ENCODE assay signal across 16 cellular contexts in genomic region chr12:57435288-57435687, GRCh38. TPM values are rescaled to one million over a fixed set of nuclear protein-coding genes. Genes with fewer than 3 reads are reported as not detected.
DNase-seq lines count a peak whose midpoint lies in the region; ATAC-seq and TF ChIP-seq lines count a peak whose summit lies in the region.
"Had no signal": no experiment of that assay in that cellular context is flagged by ENCODE, and none has a peak within 500 bp of the region (broad histone marks: within the 10 kb centered on the region; RNA-seq: fewer than 3 reads in every experiment).

No MANE protein-coding gene starts in this region.

- intact Hi-C loops in activated CD4-positive, alpha-beta T cell treated with anti-CD3 and anti-CD28 coated beads, Interleukin-2, amount 10 ng/mL, durations not matched to agents 24 days and 14 days (cut with micrococcal nuclease), result no loop called here
- intact Hi-C loops in Right ventricle myocardium superior (cut with DNase I), result no loop called here
- intact Hi-C loops in sigmoid colon (cut with DNase I), result no loop called here
- intact Hi-C loops in CD14-positive monocyte (cut with micrococcal nuclease), result no loop called here

- no peak overlapping the region for H2BK12ac ChIP-seq in neuronal stem cell (ENCODE audit: low read length)

- H3K23ac ChIP-seq in neuronal stem cell (ENCODE audit: low read depth, low read length, poor library complexity), result no peak overlapping the region

- H3K4me1 Mint-ChIP-seq in activated CD4-positive, alpha-beta T cell treated with anti-CD3 and anti-CD28 coated beads, Interleukin-2, amount 10 ng/mL, durations not matched to agents 24 days and 14 days, result peaks cover 16% of the 10 kb centered on the region
- H3K4me1 Mint-ChIP-seq in chondrocyte (ENCODE audit: low read depth) (peaks cover 10% of the 10 kb centered on the region), CD14-positive monocyte (peaks cover 13% of the 10 kb centered on the region)

- no peak overlapping the region for H2BK120ac ChIP-seq in neuronal stem cell (ENCODE audit: low read depth, low read length)

- H3K4me2 ChIP-seq in neuronal stem cell (ENCODE audit: insufficient read depth, low read length, poor library complexity, severe bottlenecking), result no peak overlapping the region

- H4K8ac ChIP-seq in neuronal stem cell (ENCODE audit: low read depth, low read length), result no peak overlapping the region

- DNase-seq in activated CD4-positive, alpha-beta T cell treated with anti-CD3 and anti-CD28 coated beads, Interleukin-2, amount 10 ng/mL, durations not matched to agents 24 days and 14 days, result no peak
- DNase-seq in activated CD4-positive, alpha-beta T cell treated with anti-CD3 and anti-CD28 coated beads for 1 hour, result no peak
- DNase-seq in NCI-H2171 (lab: John Stamatoyannopoulos, UW) (peak; percentile 70), chondrocyte (ENCODE audit: low spot score) (peak; percentile 28), neuronal stem cell (ENCODE audit: low spot score) (no peak), Right ventricle myocardium superior (no peak), sigmoid colon (no peak), CD14-positive monocyte (ENCODE audit: low spot score) (no peak)
- DNase-seq: activated CD4-positive, CD25-positive, alpha-beta regulatory T cell; COR-L47; effector CD8-positive, alpha-beta T cell; lower lobe of right lung; MG63; stimulated activated naive CD4-positive, alpha-beta T cell treated with Interleukin-2 at 50 U/mL for 16 hours had no signal

- H3K36me3 Mint-ChIP-seq in activated CD4-positive, alpha-beta T cell treated with anti-CD3 and anti-CD28 coated beads, Interleukin-2, amount 10 ng/mL, durations not matched to agents 24 days and 14 days (ENCODE audit: low read depth), result no peaks in the 10 kb centered on the region
- H3K36me3 Mint-ChIP-seq in chondrocyte (ENCODE audit: low read depth) (no peaks in the 10 kb centered on the region), CD14-positive monocyte (no peaks in the 10 kb centered on the region)

- H3K4me3 ChIP-seq in neuronal stem cell (ENCODE audit: low read length in 2 of 2) (no peak overlapping the region), sigmoid colon (no peak overlapping the region)
- H3K4me3 ChIP-seq: breast epithelium, lower lobe of right lung, MG63, skin epidermis had no signal

- WGBS in neuronal stem cell (ENCODE audit: extremely low coverage in 2 of 2, insufficient read length in 2 of 2, insufficient replicate concordance in 1 of 2), 2 donors, result no CpG with 5 or more reads among the region's 4 CpGs
- 52 to 73% methylated on average over 4 of the region's 4 CpGs for WGBS in sigmoid colon, 2 donors

- H3K27me3 Mint-ChIP-seq in activated CD4-positive, alpha-beta T cell treated with anti-CD3 and anti-CD28 coated beads, Interleukin-2, amount 10 ng/mL, durations not matched to agents 24 days and 14 days, result peaks cover 10% of the 10 kb centered on the region
- no peaks in the 10 kb centered on the region for H3K27me3 Mint-ChIP-seq in chondrocyte (ENCODE audit: low read depth)
- no peaks in the 10 kb centered on the region for H3K27me3 Mint-ChIP-seq in CD14-positive monocyte (ENCODE audit: low read depth in 3 of 3)

- no peaks in the 10 kb centered on the region for H3K27me3 ChIP-seq in neuronal stem cell (ENCODE audit: control insufficient read depth in 3 of 3, insufficient read depth in 3 of 3, low read depth in 1 of 3, low read length in 3 of 3)
- H3K27me3 ChIP-seq in sigmoid colon, result no peaks in the 10 kb centered on the region
- H3K27me3 ChIP-seq: breast epithelium, MG63 had no signal

- no peak overlapping the region for H3K14ac ChIP-seq in neuronal stem cell (ENCODE audit: low read length)

- H2AK5ac ChIP-seq in neuronal stem cell (ENCODE audit: low read depth, low read length), result no peak overlapping the region

- H3K9ac ChIP-seq in neuronal stem cell (ENCODE audit: low read depth, low read length, poor library complexity), result no peak overlapping the region

- H3K9me3 Mint-ChIP-seq in activated CD4-positive, alpha-beta T cell treated with anti-CD3 and anti-CD28 coated beads, Interleukin-2, amount 10 ng/mL, durations not matched to agents 24 days and 14 days, result no peaks in the 10 kb centered on the region
- no peaks in the 10 kb centered on the region for H3K9me3 Mint-ChIP-seq in chondrocyte (ENCODE audit: low read depth)
- peaks cover 2 to 6% (median 4%) of the 10 kb centered on the region in 7 donors for H3K9me3 Mint-ChIP-seq in CD14-positive monocyte

- no peak overlapping the region for H3K18ac ChIP-seq in neuronal stem cell (ENCODE audit: low read length)

- H3K36me3 ChIP-seq in neuronal stem cell (replicated peaks in 1 of 2; ENCODE audit: control insufficient read depth in 2 of 2, insufficient read depth in 2 of 2, low read length in 2 of 2) (no peaks in the 10 kb centered on the region), sigmoid colon (no peaks in the 10 kb centered on the region)
- H3K36me3 ChIP-seq: breast epithelium, lower lobe of right lung, MG63 had no signal

- no peak overlapping the region for H3K4ac ChIP-seq in neuronal stem cell (ENCODE audit: low read length)

- peak overlapping the region; percentile 20 for H2AFZ ChIP-seq in neuronal stem cell (ENCODE audit: low read length)

- no peak for ATAC-seq in Right ventricle myocardium superior (ENCODE audit: poor library complexity)
- ATAC-seq: lower lobe of right lung had no signal

- H4K91ac ChIP-seq in neuronal stem cell (ENCODE audit: low read depth, low read length, poor library complexity), result no peak overlapping the region

- no peak overlapping the region for H2BK5ac ChIP-seq in neuronal stem cell (ENCODE audit: low read length)

- H3K4me3 Mint-ChIP-seq in activated CD4-positive, alpha-beta T cell treated with anti-CD3 and anti-CD28 coated beads, Interleukin-2, amount 10 ng/mL, durations not matched to agents 24 days and 14 days, result no peak overlapping the region
- H3K4me3 Mint-ChIP-seq in chondrocyte (ENCODE audit: unreplicated experiment) (no peak overlapping the region), CD14-positive monocyte (no peak overlapping the region)

- H3K4me1 ChIP-seq in neuronal stem cell (ENCODE audit: control insufficient read depth in 2 of 2, insufficient read depth in 1 of 2, low read depth in 1 of 2, low read length in 2 of 2) (no peaks in the 10 kb centered on the region), sigmoid colon (peaks cover 0 to 5% (median 2%) of the 10 kb centered on the region in 4 donors)
- H3K4me1 ChIP-seq: breast epithelium had no signal

- TF ChIP-seq POLR2A in sigmoid colon (IDR thresholded peaks at IDR 0.05), result no peak

- TF ChIP-seq CTCF in chondrocyte (IDR thresholded peaks at IDR 0.05), result no peak
- no peak for TF ChIP-seq CTCF in sigmoid colon (IDR thresholded peaks at IDR 0.05)
- no peak for TF ChIP-seq CTCF in CD14-positive monocyte (IDR thresholded peaks at IDR 0.05)

- TF ChIP-seq EP300 in sigmoid colon (IDR thresholded peaks at IDR 0.05), result no peak

- H2BK15ac ChIP-seq in neuronal stem cell (ENCODE audit: low read length), result no peak overlapping the region

- no peaks in the 10 kb centered on the region for H3K79me1 ChIP-seq in neuronal stem cell (ENCODE audit: low read depth, low read length)

- no peak overlapping the region for H3K27ac ChIP-seq in neuronal stem cell (replicated peaks; ENCODE audit: low read length)
- H3K27ac ChIP-seq in sigmoid colon, result no peak overlapping the region
- H3K27ac ChIP-seq: breast epithelium, lower lobe of right lung, skin epidermis had no signal

- H3K27ac Mint-ChIP-seq in activated CD4-positive, alpha-beta T cell treated with anti-CD3 and anti-CD28 coated beads, Interleukin-2, amount 10 ng/mL, durations not matched to agents 24 days and 14 days, result peak overlapping the region; percentile 59
- H3K27ac Mint-ChIP-seq in chondrocyte (ENCODE audit: unreplicated experiment) (no peak overlapping the region), CD14-positive monocyte (peak overlapping the region in 3 of 7 donors; percentile 43 to 81 (median 72))

- H3K9me3 ChIP-seq in neuronal stem cell (replicated peaks in 1 of 2; ENCODE audit: control insufficient read depth in 2 of 2, insufficient read depth in 1 of 2, low read depth in 1 of 2, low read length in 2 of 2) (no peaks in the 10 kb centered on the region), sigmoid colon (no peaks in the 10 kb centered on the region)
- H3K9me3 ChIP-seq: breast epithelium, lower lobe of right lung, MG63 had no signal

RNA-seq across cellular contexts. Expression of gene INHBC, which starts 0.7 kb away (rescaled TPM):
- 0.12 TPM in 1 of 2 replicates, not detected in the other for total RNA-seq in activated CD4-positive, alpha-beta T cell treated with anti-CD3 and anti-CD28 coated beads, Interleukin-2, amount 10 ng/mL, durations not matched to agents 24 days and 14 days
- total RNA-seq in chondrocyte, result not detected in 3 replicates
- polyA plus RNA-seq in neuronal stem cell (2013, experiment 1 of 2), result 0.11 TPM
- polyA plus RNA-seq in neuronal stem cell (2013, experiment 2 of 2), result 0.11 TPM
- not detected for total RNA-seq in Right ventricle myocardium superior
- not detected for total RNA-seq in sigmoid colon
- not detected for polyA plus RNA-seq in sigmoid colon
- polyA plus RNA-seq in CD14-positive monocyte, result not detected
- total RNA-seq: breast epithelium, lower lobe of right lung had no signal

RNA-seq across cellular contexts. Expression of gene R3HDM2, which starts 4.4 kb away (rescaled TPM):
- total RNA-seq in activated CD4-positive, alpha-beta T cell treated with anti-CD3 and anti-CD28 coated beads, Interleukin-2, amount 10 ng/mL, durations not matched to agents 24 days and 14 days, result 42.7 and 45.8 TPM in 2 replicates
- total RNA-seq in chondrocyte (43.4 to 61.8 TPM (median 46.5 TPM) in 3 replicates), Right ventricle myocardium superior (48.9 TPM), sigmoid colon (10 to 100 TPM; 28.3 to 37.7 (median 28.5) TPM)
- polyA plus RNA-seq in neuronal stem cell (2013, experiment 1 of 2), result 37.4 TPM
- polyA plus RNA-seq in neuronal stem cell (2013, experiment 2 of 2), result 37.2 TPM
- polyA plus RNA-seq in sigmoid colon (10 to 100 TPM; 10.9 to 26.2 (median 14.4) TPM), CD14-positive monocyte (1 to 10 TPM; 4.2 to 7.3 TPM)

RNA-seq across cellular contexts. Expression of gene INHBE, which starts 19.8 kb away (rescaled TPM):
- total RNA-seq in activated CD4-positive, alpha-beta T cell treated with anti-CD3 and anti-CD28 coated beads, Interleukin-2, amount 10 ng/mL, durations not matched to agents 24 days and 14 days, result 0.07 TPM in 1 of 2 replicates, not detected in the other
- total RNA-seq in chondrocyte (0.77 to 8.5 TPM (median 8.4 TPM) in 3 replicates), Right ventricle myocardium superior (not detected), sigmoid colon (under 1 TPM in 1 of 4 donors, not detected in 3; 0.36 TPM)
- 0.24 TPM for polyA plus RNA-seq in neuronal stem cell (2013, experiment 1 of 2)
- 0.35 TPM for polyA plus RNA-seq in neuronal stem cell (2013, experiment 2 of 2)
- polyA plus RNA-seq in sigmoid colon (under 1 TPM in 1 of 3 donors, not detected in 2; 0.09 TPM), CD14-positive monocyte (not detected)
- total RNA-seq: breast epithelium, lower lobe of right lung had no signal

RNA-seq across cellular contexts. Expression of gene GLI1, which starts 24.3 kb away (rescaled TPM):
- 0.96 and 1.2 TPM in 2 replicates for total RNA-seq in activated CD4-positive, alpha-beta T cell treated with anti-CD3 and anti-CD28 coated beads, Interleukin-2, amount 10 ng/mL, durations not matched to agents 24 days and 14 days
- total RNA-seq in chondrocyte (6.2 to 8.3 TPM (median 6.8 TPM) in 3 replicates), Right ventricle myocardium superior (0.56 TPM), sigmoid colon (1 to 10 TPM in 2 of 4 donors, under 1 TPM in 1, not detected in 1; 0.71 to 3.9 (median 1.8) TPM)
- 0.28 TPM for polyA plus RNA-seq in neuronal stem cell (2013, experiment 1 of 2)
- 0.03 TPM for polyA plus RNA-seq in neuronal stem cell (2013, experiment 2 of 2)
- polyA plus RNA-seq in sigmoid colon (1 to 10 TPM in 1 of 3 donors, under 1 TPM in 1, not detected in 1; 0.60 to 1.5 TPM), CD14-positive monocyte (not detected)

RNA-seq across cellular contexts. Expression of gene ARHGAP9, which starts 44.4 kb away (rescaled TPM):
- 102 and 103 TPM in 2 replicates for total RNA-seq in activated CD4-positive, alpha-beta T cell treated with anti-CD3 and anti-CD28 coated beads, Interleukin-2, amount 10 ng/mL, durations not matched to agents 24 days and 14 days
- total RNA-seq in chondrocyte, result 2.9 to 3.1 TPM in 2 of 3 replicates, not detected in the other
- 0.01 TPM for polyA plus RNA-seq in neuronal stem cell (2013, experiment 1 of 2)
- 0.07 TPM for polyA plus RNA-seq in neuronal stem cell (2013, experiment 2 of 2)
- 4.1 TPM for total RNA-seq in Right ventricle myocardium superior
- 10 to 100 TPM in 1 of 4 donors, 1 to 10 TPM in 3; 4.3 to 16.3 (median 6.8) TPM for total RNA-seq in sigmoid colon
- polyA plus RNA-seq in sigmoid colon, result 10 to 100 TPM in 1 of 3 donors, 1 to 10 TPM in 2; 4.9 to 54.7 (median 6.6) TPM
- polyA plus RNA-seq in CD14-positive monocyte, result 100 to 1,000 TPM; 211 to 213 TPM

Comparison
In these comparisons a context has a peak if more than half of its experiments do, and no peak if none do; other contexts are left out.
1. DNase-seq: peak in NCI-H2171 (single experiment) and chondrocyte (single experiment); none in activated CD4-positive, alpha-beta T cell treated with anti-CD3 and anti-CD28 coated beads, Interleukin-2, amount 10 ng/mL, durations not matched to agents 24 days and 14 days (single experiment), activated CD4-positive, alpha-beta T cell treated with anti-CD3 and anti-CD28 coated beads for 1 hour (single experiment), neuronal stem cell (single experiment), Right ventricle myocardium superior (single experiment), sigmoid colon (single experiment) and CD14-positive monocyte (single experiment).